Comparison of ENCODE assay signal across 1 cellular context in genomic region chr1:216902669-216903388, GRCh38.
TF ChIP-seq lines count a peak whose summit lies in the region.

No MANE protein-coding gene starts in this region.

TF ChIP-seq in HepG2, 621 proteins besides CTCF, POLR2A, EP300 and RAD21 (continued from another document):
- 0 out of 2 replicates have a peak, but pooled peaks have one; percentile 21 for TF ChIP-seq ARID5B (CRISPR knock-in tag; IDR thresholded peaks at IDR 0.05)
- no peak for TF ChIP-seq NPAS2 (CRISPR knock-in tag; IDR thresholded peaks at IDR 0.05; ENCODE audit: borderline replicate concordance)
- TF ChIP-seq BATF2 (CRISPR knock-in tag; IDR thresholded peaks at IDR 0.05) = 0 out of 2 replicates have a peak, but pooled peaks have one; percentile 30
- TF ChIP-seq ZNF326 (CRISPR knock-in tag; IDR thresholded peaks at IDR 0.05; ENCODE audit: borderline replicate concordance) = no peak
- no peak for TF ChIP-seq ZFYVE20 (CRISPR knock-in tag; IDR thresholded peaks at IDR 0.05; ENCODE audit: borderline replicate concordance, low read depth)
- TF ChIP-seq MAZ (IDR thresholded peaks at IDR 0.05; ENCODE audit: borderline replicate concordance, low read depth, low read length) = no peak
- TF ChIP-seq MAZ (CRISPR knock-in tag; IDR thresholded peaks at IDR 0.05; ENCODE audit: low read depth) = no peak
- TF ChIP-seq SOX13 (IDR thresholded peaks at IDR 0.05) = no peak
- peak in 1 of 2 experiments; percentile 66; a peak in 1 of 4 replicates for TF ChIP-seq SOX13 (CRISPR knock-in tag; conservative IDR thresholded peaks at IDR 0.05 in 1 of 2, IDR thresholded peaks at IDR 0.05 in 1 of 2)
- no peak for TF ChIP-seq NCOA1 (CRISPR knock-in tag; IDR thresholded peaks at IDR 0.05)
TF ChIP-seq in HepG2: peak in this region for 7.
